In genomic region chr13:109979186-109979585, GRCh38 we compare ENCODE assay signal across 2 cellular contexts.
A peak's percentile ranks its signal among the peaks of the same experiment; 100 is the strongest.
TF ChIP-seq lines count a peak whose summit lies in the region.

No MANE protein-coding gene starts in this region.

TF ChIP-seq in HCT116, 20 proteins besides CTCF, POLR2A, EP300 and RAD21:
- no peak for TF ChIP-seq EZH2 (IDR thresholded peaks at IDR 0.05)
- TF ChIP-seq REST (IDR thresholded peaks at IDR 0.05; ENCODE audit: low read depth): no peak
- peak; percentile 17; the same call in 1 of the 2 replicates for TF ChIP-seq JUND (IDR thresholded peaks at IDR 0.05)
- TF ChIP-seq CBX3 (IDR thresholded peaks at IDR 0.05; ENCODE audit: low read depth): 0 out of 2 replicates have a peak, but pooled peaks have one; percentile 18
- peak; percentile 54; the same call in 1 of the 2 replicates for TF ChIP-seq MAX (IDR thresholded peaks at IDR 0.05)
- TF ChIP-seq FOSL1 (IDR thresholded peaks at IDR 0.05; ENCODE audit: low read depth): peak; percentile 29; the same call in 1 of the 2 replicates
- no peak for TF ChIP-seq EGR1 (IDR thresholded peaks at IDR 0.05; ENCODE audit: low read depth)
- no peak for TF ChIP-seq EZH2phosphoT487 (IDR thresholded peaks at IDR 0.05; ENCODE audit: borderline replicate concordance)
- TF ChIP-seq TCF7L2 (IDR thresholded peaks at IDR 0.05; ENCODE audit: borderline replicate concordance, extremely low read depth, insufficient read depth, insufficient read length): no peak
- no peak for TF ChIP-seq YY1 (IDR thresholded peaks at IDR 0.05; ENCODE audit: extremely low read depth, insufficient replicate concordance, low read depth, low read length)
- TF ChIP-seq ZNF274 (IDR thresholded peaks at IDR 0.05; ENCODE audit: low read depth, low read length): no peak

TF ChIP-seq in H1, 55 proteins besides CTCF, POLR2A, EP300 and RAD21:
- TF ChIP-seq SUZ12 (IDR thresholded peaks at IDR 0.05; ENCODE audit: low read length) (no peak), JUND (IDR thresholded peaks at IDR 0.05; ENCODE audit: low read length) (no peak), TBP (IDR thresholded peaks at IDR 0.05; ENCODE audit: low read depth, low read length) (no peak), SAP30 (IDR thresholded peaks at IDR 0.05; ENCODE audit: insufficient read depth, insufficient replicate concordance, low read length) (no peak), CREB1 (IDR thresholded peaks at IDR 0.05) (no peak), NANOG (IDR thresholded peaks at IDR 0.05; ENCODE audit: insufficient read depth, low read depth, low read length, poor library complexity, severe bottlenecking) (no peak)
